ENCODE assay signal across 23 cellular contexts in genomic region chr6:87848616-87849015, GRCh38.
DNase-seq lines count a peak whose midpoint lies in the region; ATAC-seq and TF ChIP-seq lines count a peak whose summit lies in the region.
"Had no signal": no experiment of that assay in that cellular context is flagged by ENCODE, and none has a peak within 500 bp of the region (broad histone marks: within the 10 kb centered on the region; RNA-seq: fewer than 3 reads in every experiment).

No MANE protein-coding gene starts in this region.

- TF ChIP-seq CTCF in Calu3 (IDR thresholded peaks at IDR 0.05; ENCODE audit: unreplicated experiment) (no peak), LNCaP clone FGC (IDR thresholded peaks at IDR 0.05; ENCODE audit: control insufficient read depth, extremely low read depth, insufficient read depth) (no peak), MCF 10A (IDR thresholded peaks at IDR 0.05; ENCODE audit: unreplicated experiment) (no peak), left ventricle myocardium inferior (IDR thresholded peaks at IDR 0.05; ENCODE audit: borderline replicate concordance) (no peak)

- H3K27me3 Mint-ChIP-seq in Calu3 (ENCODE audit: unreplicated experiment): no peaks in the 10 kb centered on the region
- H3K27me3 Mint-ChIP-seq in MCF 10A (ENCODE audit: insufficient read depth, unreplicated experiment): peaks cover 34% of the 10 kb centered on the region

- H3K4me1 Mint-ChIP-seq in Calu3 (ENCODE audit: low read depth, unreplicated experiment): no peaks in the 10 kb centered on the region
- peaks cover 5% of the 10 kb centered on the region for H3K4me1 Mint-ChIP-seq in MCF 10A (ENCODE audit: insufficient read depth, unreplicated experiment)

- H3K4me3 ChIP-seq in LNCaP clone FGC (ENCODE audit: low read depth, low read length) (no peak overlapping the region), left ventricle myocardium inferior (no peak overlapping the region)
- H3K4me3 ChIP-seq: adrenal gland, HAP-1, vagina had no signal

- peaks cover 5% of the 10 kb centered on the region for H3K27me3 ChIP-seq in left ventricle myocardium inferior (ENCODE audit: low read depth)
- H3K27me3 ChIP-seq: adrenal gland, vagina had no signal

- H3K27ac Mint-ChIP-seq in Calu3 (ENCODE audit: unreplicated experiment) (no peak overlapping the region), MCF 10A (ENCODE audit: low read depth, unreplicated experiment) (no peak overlapping the region)
- H3K27ac Mint-ChIP-seq: natural killer cell treated with Interleukin-12 subunit alpha and Interleukin-12 subunit beta and Interleukin-15 and Interleukin-18, amount 100 ng/mL, for 72 hours; stimulated activated naive CD8-positive, alpha-beta T cell treated with anti-CD3 and anti-CD28 coated beads, Interleukin-15, Interleukin-2, amounts not matched to agents 100 ng/mL and 50 ng/mL, for 24 hours had no signal

- H3K36me3 Mint-ChIP-seq in Calu3 (ENCODE audit: insufficient read depth, unreplicated experiment): no peaks in the 10 kb centered on the region
- no peaks in the 10 kb centered on the region for H3K36me3 Mint-ChIP-seq in MCF 10A (ENCODE audit: insufficient read depth, unreplicated experiment)
- H3K36me3 Mint-ChIP-seq: natural killer cell treated with Interleukin-12 subunit alpha and Interleukin-12 subunit beta and Interleukin-15 and Interleukin-18, amount 100 ng/mL, for 72 hours had no signal

- DNase-seq in Calu3 (peak; percentile 68), LNCaP clone FGC (ENCODE audit: low read depth) (peak; percentile 41), MCF 10A (ENCODE audit: unreplicated experiment) (peak; percentile 14), left colon (peak in 1 of 2 donors; percentile 30), left ventricle myocardium inferior (no peak), NCI-H187 treated with DMSO at 0.1 percent for 48 hours (lab: John Stamatoyannopoulos, UW) (no peak)
- DNase-seq: activated CD4-positive, alpha-beta T cell treated with anti-CD3 and anti-CD28 coated beads, Interleukin-2, amount 50 U/mL, for 1 hour; activated gamma-delta T cell; central memory CD4-positive, alpha-beta T cell; COR-L47; foreskin fibroblast; GDM1; KG1; mesenchymal stem cell; NCI-H1436 treated with DMSO at 0.1 percent for 48 hours; stimulated activated CD4-positive, alpha-beta T cell treated with anti-CD3 and anti-CD28 coated beads, Interleukin-2, amount 100 ng/mL, for 24 hours had no signal

- BruUV-seq in Calu3 (replicated peaks; lab: Mats Ljungman, UMichigan) (no TSS peak), MCF 10A (replicated peaks; lab: Mats Ljungman, UMichigan) (no TSS peak)

- H3K36me3 ChIP-seq in left ventricle myocardium inferior: no peaks in the 10 kb centered on the region
- H3K36me3 ChIP-seq: adrenal gland, HAP-1, vagina had no signal

- POLR2A ChIA-PET in MCF 10A (lab: Yijun Ruan, JAX): interaction anchor here (0.8 kb wide), 1 partner anchor 9 kb away, joined by 3 read pairs; no protein-coding TSS in a partner anchor

- ATAC-seq in left colon (peak; percentile 18), GM21576 (IDR thresholded peaks at IDR 0.05; ENCODE audit: unreplicated experiment) (no peak), GM19324 (IDR thresholded peaks at IDR 0.05; ENCODE audit: low FRiP score, unreplicated experiment) (no peak)
- ATAC-seq: natural killer cell treated with Interleukin-12 subunit alpha and Interleukin-12 subunit beta and Interleukin-15 and Interleukin-18, amount 100 ng/mL, for 72 hours had no signal

- intact Hi-C loops in Calu3 (cut with micrococcal nuclease; ENCODE audit: unreplicated experiment) (no loop called here), MCF 10A (cut with micrococcal nuclease) (no loop called here), left colon (cut with DNase I, micrococcal nuclease) (no loop called here), left ventricle myocardium inferior (cut with micrococcal nuclease) (no loop called here)

- no peaks in the 10 kb centered on the region for H3K4me1 ChIP-seq in left ventricle myocardium inferior
- H3K4me1 ChIP-seq: adrenal gland, HAP-1, vagina had no signal

- no peak overlapping the region for H3K27ac ChIP-seq in left ventricle myocardium inferior (replicated peaks)
- H3K27ac ChIP-seq: adrenal gland, vagina had no signal

- no peaks in the 10 kb centered on the region for H3K9me3 ChIP-seq in left ventricle myocardium inferior (replicated peaks)
- H3K9me3 ChIP-seq: adrenal gland, HAP-1, vagina had no signal

- CTCF ChIA-PET in Calu3 (lab: Charles Lee): interaction anchor here (0.6 to 0.8 kb wide), 2 partner anchors 9 to 54 kb away, joined by 3 read pairs; no protein-coding TSS in a partner anchor
- CTCF ChIA-PET in MCF 10A (lab: Yijun Ruan, JAX): interaction anchor here (1.1 to 5.1 kb wide), 2 partner anchors 17 to 932 kb away, joined by 3 to 27 read pairs; no protein-coding TSS in a partner anchor

- H3K4me3 Mint-ChIP-seq in Calu3 (ENCODE audit: low read depth, unreplicated experiment) (no peak overlapping the region), MCF 10A (ENCODE audit: unreplicated experiment) (no peak overlapping the region)
- H3K4me3 Mint-ChIP-seq: natural killer cell treated with Interleukin-12 subunit alpha and Interleukin-12 subunit beta and Interleukin-15 and Interleukin-18, amount 100 ng/mL, for 72 hours; stimulated activated naive CD8-positive, alpha-beta T cell treated with anti-CD3 and anti-CD28 coated beads, Interleukin-15, Interleukin-2, amounts not matched to agents 100 ng/mL and 50 ng/mL, for 24 hours had no signal

- no peaks in the 10 kb centered on the region for H3K9me3 Mint-ChIP-seq in Calu3 (ENCODE audit: low read depth, unreplicated experiment)
- H3K9me3 Mint-ChIP-seq in MCF 10A (ENCODE audit: unreplicated experiment): no peaks in the 10 kb centered on the region
- H3K9me3 Mint-ChIP-seq: natural killer cell treated with Interleukin-12 subunit alpha and Interleukin-12 subunit beta and Interleukin-15 and Interleukin-18, amount 100 ng/mL, for 72 hours; stimulated activated naive CD8-positive, alpha-beta T cell treated with anti-CD3 and anti-CD28 coated beads, Interleukin-15, Interleukin-2, amounts not matched to agents 100 ng/mL and 50 ng/mL, for 24 hours had no signal

Comparison
In these comparisons a context has a peak if more than half of its experiments do, and no peak if none do; other contexts are left out.
1. DNase-seq: peak in Calu3 (single experiment), LNCaP clone FGC (single experiment) and MCF 10A (single experiment); none in left ventricle myocardium inferior (single experiment) and NCI-H187 treated with DMSO at 0.1 percent for 48 hours (single experiment).